ENCODE assay signal across 22 cellular contexts in the genomic region with DNA sequence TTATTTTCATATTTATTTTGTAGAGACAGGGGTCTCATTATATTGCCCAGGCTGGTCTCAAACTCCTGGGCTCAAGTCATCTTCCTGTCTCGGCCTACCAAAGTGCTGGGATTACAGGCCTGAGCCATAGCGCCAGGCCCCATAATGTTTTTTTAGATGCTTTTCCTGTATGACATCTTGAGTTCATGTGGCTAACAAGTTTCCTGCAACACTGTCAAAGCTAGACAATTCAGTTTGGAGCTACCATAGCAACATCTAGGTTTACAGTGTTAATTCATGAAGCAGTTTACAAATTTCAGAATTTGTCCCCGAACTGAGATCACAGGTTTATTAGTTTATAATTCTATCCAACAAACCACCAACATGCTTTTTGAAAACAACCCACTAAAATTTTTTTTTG. TPM values are rescaled to one million over a fixed set of nuclear protein-coding genes. Genes with fewer than 3 reads are reported as not detected.
"Had no signal": no experiment of that assay in that cellular context is flagged by ENCODE, and none has a peak within 500 bp of the region (broad histone marks: within the 10 kb centered on the region; RNA-seq: fewer than 3 reads in every experiment).

No MANE protein-coding gene starts in this region.

- DNase-seq: activated CD4-positive, alpha-beta T cell treated with anti-CD3 and anti-CD28 coated beads for 48 hours; activated CD4-positive, CD25-positive, alpha-beta regulatory T cell; activated CD8-positive, alpha-beta T cell treated with anti-CD3 and anti-CD28 coated beads for 36 hours; activated naive CD4-positive, alpha-beta T cell treated with anti-CD3 and anti-CD28 coated beads for 36 hours; activated T-cell treated with anti-CD3 and anti-CD28 coated beads, Interleukin-2, amount 50 U/mL, for 1 hour; caudate nucleus; immature natural killer cell; left colon; lower lobe of right lung; naive B cell; stimulated activated CD4-positive, alpha-beta T cell treated with anti-CD3 and anti-CD28 coated beads, Interleukin-12 subunit alpha, Interleukin-12 subunit beta, amount 100 ng/mL, for 4 hours; stimulated activated CD4-positive, alpha-beta T cell treated with anti-CD3 and anti-CD28 coated beads, Interleukin-1b, Interleukin-23, amount 100 ng/mL, for 48 hours; stimulated activated CD8-positive, alpha-beta memory T cell treated with anti-CD3 and anti-CD28 coated beads, Interleukin-4, amount 100 ng/mL, for 48 hours; stimulated activated naive CD4-positive, alpha-beta T cell treated with Interleukin-2 at 50 U/mL for 16 hours; T-cell; tibial artery; uterus had no signal

- H3K4me1 Mint-ChIP-seq: activated T-helper 17 cell treated with anti-CD3 and anti-CD28 coated beads, Interleukin-2, amount 50 U/mL, for 72 hours; brain; immature natural killer cell; naive B cell; neural progenitor cell; T-cell had no signal

- H3K27me3 Mint-ChIP-seq: activated CD8-positive, alpha-beta T cell treated with anti-CD3 and anti-CD28 coated beads for 36 hours; activated T-helper 17 cell treated with anti-CD3 and anti-CD28 coated beads, Interleukin-2, amount 50 U/mL, for 72 hours; brain; naive B cell; progenitor cell of endocrine pancreas had no signal

- H3K36me3 ChIP-seq: lower lobe of right lung, neural progenitor cell, tibial artery, uterus had no signal

- H3K36me3 Mint-ChIP-seq: brain, immature natural killer cell, naive B cell, neural progenitor cell, T-cell had no signal

- H3K9me3 Mint-ChIP-seq: activated CD8-positive, alpha-beta T cell treated with anti-CD3 and anti-CD28 coated beads for 36 hours; activated naive CD4-positive, alpha-beta T cell treated with anti-CD3 and anti-CD28 coated beads for 36 hours; activated T-helper 17 cell treated with anti-CD3 and anti-CD28 coated beads, Interleukin-2, amount 50 U/mL, for 72 hours; brain; neural progenitor cell; T-cell had no signal

- H2AFZ ChIP-seq: neural progenitor cell had no signal

- H3K9ac ChIP-seq: neural progenitor cell had no signal

- H3K9me3 ChIP-seq: lower lobe of right lung, mucosa of descending colon, tibial artery, uterus had no signal

- H3K4me3 ChIP-seq: lower lobe of right lung, mucosa of descending colon, neural progenitor cell, tibial artery, uterus had no signal

- ATAC-seq: activated CD8-positive, alpha-beta T cell treated with anti-CD3 and anti-CD28 coated beads for 36 hours; activated T-helper 17 cell treated with anti-CD3 and anti-CD28 coated beads, Interleukin-2, amount 50 U/mL, for 72 hours; T-cell had no signal

- H3K27me3 ChIP-seq: neural progenitor cell, tibial artery, uterus had no signal

- H3K4me3 Mint-ChIP-seq: activated CD8-positive, alpha-beta T cell treated with anti-CD3 and anti-CD28 coated beads for 36 hours; activated naive CD4-positive, alpha-beta T cell treated with anti-CD3 and anti-CD28 coated beads for 36 hours; activated T-helper 17 cell treated with anti-CD3 and anti-CD28 coated beads, Interleukin-2, amount 50 U/mL, for 72 hours; brain; immature natural killer cell; naive B cell; neural progenitor cell; T-cell had no signal

- H3K27ac ChIP-seq: lower lobe of right lung, neural progenitor cell, tibial artery, uterus had no signal

- H3K4me2 ChIP-seq: neural progenitor cell had no signal

- H3K4me1 ChIP-seq: lower lobe of right lung, neural progenitor cell, tibial artery, uterus had no signal

- H3K27ac Mint-ChIP-seq: activated CD8-positive, alpha-beta T cell treated with anti-CD3 and anti-CD28 coated beads for 36 hours; activated naive CD4-positive, alpha-beta T cell treated with anti-CD3 and anti-CD28 coated beads for 36 hours; activated T-helper 17 cell treated with anti-CD3 and anti-CD28 coated beads, Interleukin-2, amount 50 U/mL, for 72 hours; immature natural killer cell; naive B cell; neural progenitor cell; progenitor cell of endocrine pancreas; T-cell had no signal

RNA-seq across cellular contexts. Expression of a gene that starts 6.4 kb away (rescaled TPM):
- total RNA-seq: activated CD8-positive, alpha-beta T cell treated with anti-CD3 and anti-CD28 coated beads for 36 hours; activated naive CD4-positive, alpha-beta T cell treated with anti-CD3 and anti-CD28 coated beads for 36 hours; activated T-helper 17 cell treated with anti-CD3 and anti-CD28 coated beads, Interleukin-2, amount 50 U/mL, for 72 hours; progenitor cell of endocrine pancreas; T-cell; uterus had no signal
- polyA plus RNA-seq: immature natural killer cell had no signal
